8 cellular contexts compared by ENCODE assay signal in the genomic region with DNA sequence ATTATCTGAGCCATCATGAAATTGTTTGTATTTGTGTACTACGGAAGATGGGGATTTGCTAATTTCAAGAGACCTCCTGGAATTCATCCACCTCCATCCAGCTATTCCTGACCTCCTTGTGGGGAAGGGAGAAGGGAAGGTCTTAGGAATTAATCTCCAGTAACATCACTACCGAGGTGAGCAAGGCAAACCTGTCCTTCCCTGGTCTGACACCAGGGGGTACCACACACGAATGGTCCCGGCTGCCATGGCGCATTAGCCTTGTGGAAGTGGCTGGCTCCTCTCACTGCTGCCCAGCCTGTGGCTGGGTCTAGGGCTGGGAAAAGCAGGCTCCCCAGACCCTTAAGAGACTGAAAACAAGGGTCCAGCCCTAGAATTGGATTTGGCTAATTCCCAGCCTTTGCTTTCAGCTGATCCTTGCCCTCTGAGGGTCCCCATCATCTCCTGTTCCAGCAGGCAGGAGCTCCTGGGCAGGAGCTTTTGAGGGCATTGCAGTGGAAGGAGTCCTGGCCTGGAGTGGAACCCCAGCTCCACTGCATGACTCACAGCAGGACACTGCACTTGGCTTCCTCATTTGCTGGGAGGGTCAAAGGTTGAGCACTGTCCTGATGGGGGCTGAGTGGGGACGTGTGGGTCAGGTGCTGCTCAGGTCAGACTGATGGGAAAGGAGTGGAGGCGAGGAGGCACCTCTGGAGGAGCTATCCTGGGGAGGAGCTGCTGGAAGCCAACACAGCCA. TPM values are rescaled to one million over a fixed set of nuclear protein-coding genes. Genes with fewer than 3 reads are reported as not detected.
DNase-seq lines count a peak whose midpoint lies in the region; ATAC-seq, FAIRE-seq and TF ChIP-seq lines count a peak whose summit lies in the region.

No MANE protein-coding gene starts in this region.

- H3K9ac ChIP-seq in SU-DHL-6 (ENCODE audit: low read length), result no peak overlapping the region

- no peak for ATAC-seq in gastrocnemius medialis
- no peak for ATAC-seq in omental fat pad (ENCODE audit: low FRiP score)

- no peak overlapping the region for H3K4me2 ChIP-seq in SU-DHL-6 (ENCODE audit: low read depth, low read length, poor library complexity, severe bottlenecking)

- TF ChIP-seq CTCF in AG10803 (conservative IDR thresholded peaks at IDR 0.05; ENCODE audit: low read length), result peak; percentile 54
- TF ChIP-seq CTCF in SU-DHL-6 (IDR thresholded peaks at IDR 0.05; ENCODE audit: insufficient read depth, low read length, poor library complexity, severe bottlenecking), result peak; percentile 32
- TF ChIP-seq CTCF in fibroblast of mammary gland (conservative IDR thresholded peaks at IDR 0.05; ENCODE audit: control insufficient read depth, insufficient read depth, low read depth, low read length), result peak; percentile 50
- TF ChIP-seq CTCF in gastrocnemius medialis (IDR thresholded peaks at IDR 0.05 in 4 of 5, conservative IDR thresholded peaks at IDR 0.05 in 1 of 5), result peak in 3 of 5 experiments; percentile 33 to 43 (median 39)
- TF ChIP-seq CTCF in omental fat pad (IDR thresholded peaks at IDR 0.05), result no peak

- peaks cover 0 to 4% of the 10 kb centered on the region in 2 donors for H3K4me1 ChIP-seq in gastrocnemius medialis

- H3K9me2 ChIP-seq in SU-DHL-6 (replicated peaks; ENCODE audit: insufficient read depth, low read length), result no peaks in the 10 kb centered on the region

- no peaks in the 10 kb centered on the region for H4K20me1 ChIP-seq in SU-DHL-6 (ENCODE audit: low read depth, low read length)

- peak; percentile 77 for FAIRE-seq in GM12891 (lab: Jason Lieb, UNC)

- intact Hi-C loops in gastrocnemius medialis (cut with DNase I; ENCODE audit: low total_unique reads), result no loop called here

- H3F3A ChIP-seq in SU-DHL-6 (ENCODE audit: insufficient read depth), result no peaks in the 10 kb centered on the region

- H3K27me3 ChIP-seq in SU-DHL-6 (ENCODE audit: low read length), result no peaks in the 10 kb centered on the region
- H3K27me3 ChIP-seq in gastrocnemius medialis, result no peaks in the 10 kb centered on the region

- peak; percentile 13 for DNase-seq in AG10803 (ENCODE audit: low read depth)
- DNase-seq in GM12891 (ENCODE audit: insufficient read length, low spot score), result no peak
- peak; percentile 27 for DNase-seq in fibroblast of mammary gland (ENCODE audit: low read depth)
- DNase-seq in gastrocnemius medialis, result no peak
- no peak for DNase-seq in GDM1 (lab: John Stamatoyannopoulos, UW)
- DNase-seq in omental fat pad (ENCODE audit: low spot score), result no peak
- no peak for DNase-seq in stimulated activated naive CD4-positive, alpha-beta T cell (lab: John Stamatoyannopoulos, UW)

- no peak overlapping the region for H2AFZ ChIP-seq in SU-DHL-6 (ENCODE audit: low read depth, low read length, severe bottlenecking)

- H3K36me3 ChIP-seq in SU-DHL-6 (ENCODE audit: low read length) (no peaks in the 10 kb centered on the region), gastrocnemius medialis (no peaks in the 10 kb centered on the region)

- H3K4me3 ChIP-seq in AG10803 (ENCODE audit: low read length) (no peak overlapping the region), SU-DHL-6 (ENCODE audit: insufficient read depth, low read length, poor library complexity, severe bottlenecking) (no peak overlapping the region), fibroblast of mammary gland (ENCODE audit: control insufficient read depth, low read depth, low read length) (no peak overlapping the region), gastrocnemius medialis (no peak overlapping the region)

- H3K9me3 ChIP-seq in SU-DHL-6 (ENCODE audit: insufficient read depth, low read length) (no peaks in the 10 kb centered on the region), gastrocnemius medialis (no peaks in the 10 kb centered on the region)

- H3K27ac ChIP-seq in SU-DHL-6 (ENCODE audit: low read depth, low read length), result no peak overlapping the region
- H3K27ac ChIP-seq in gastrocnemius medialis, result no peak overlapping the region

- H3K79me2 ChIP-seq in SU-DHL-6 (ENCODE audit: insufficient read depth, low read length), result no peaks in the 10 kb centered on the region

- in situ Hi-C loops in gastrocnemius medialis (cut with MboI; ENCODE audit: low sequenced_read_pairs in 4 of 4), result no loop called here

- no peak for TF ChIP-seq POLR2A in GM12891 (IDR thresholded peaks at IDR 0.05; ENCODE audit: low read depth, low read length)
- no peak for TF ChIP-seq POLR2A in gastrocnemius medialis (IDR thresholded peaks at IDR 0.05)

TF ChIP-seq in GM12891, 5 proteins besides CTCF, POLR2A, EP300 and RAD21:
- TF ChIP-seq POLR2AphosphoS5 (IDR thresholded peaks at IDR 0.05; ENCODE audit: low read depth, low read length) (no peak), SPI1 (IDR thresholded peaks at IDR 0.05; ENCODE audit: low read depth, low read length) (no peak), PAX5 (IDR thresholded peaks at IDR 0.05; ENCODE audit: insufficient read depth, low read length, severe bottlenecking) (no peak), TAF1 (IDR thresholded peaks at IDR 0.05; ENCODE audit: low read depth, low read length) (no peak), POU2F2 (IDR thresholded peaks at IDR 0.05; ENCODE audit: low read depth, low read length) (no peak)

RNA-seq across cellular contexts. Expression of a gene that starts 34.8 kb away (rescaled TPM):
- polyA plus RNA-seq in GM12891 (2012; ENCODE audit: low read depth, missing spikeins), result 0.13 TPM
- under 1 TPM; 0.31 to 0.67 (median 0.44) TPM for total RNA-seq in gastrocnemius medialis
- total RNA-seq in omental fat pad, result 1 to 10 TPM in 3 of 4 donors, under 1 TPM in 1; 0.79 to 2.2 (median 1.7) TPM

Comparison
In these comparisons a context has a peak if more than half of its experiments do, and no peak if none do; other contexts are left out.
1. DNase-seq: peak in AG10803 (single experiment) and fibroblast of mammary gland (single experiment); none in GM12891 (single experiment), gastrocnemius medialis (0 of 2), GDM1 (single experiment), omental fat pad (single experiment) and stimulated activated naive CD4-positive, alpha-beta T cell (0 of 6).
2. CTCF ChIP-seq: peak in AG10803 (single experiment), SU-DHL-6 (single experiment), fibroblast of mammary gland (single experiment) and gastrocnemius medialis (3 of 5); none in omental fat pad (0 of 3).